ENCODE assay signal across 8 cellular contexts in the genomic region with DNA sequence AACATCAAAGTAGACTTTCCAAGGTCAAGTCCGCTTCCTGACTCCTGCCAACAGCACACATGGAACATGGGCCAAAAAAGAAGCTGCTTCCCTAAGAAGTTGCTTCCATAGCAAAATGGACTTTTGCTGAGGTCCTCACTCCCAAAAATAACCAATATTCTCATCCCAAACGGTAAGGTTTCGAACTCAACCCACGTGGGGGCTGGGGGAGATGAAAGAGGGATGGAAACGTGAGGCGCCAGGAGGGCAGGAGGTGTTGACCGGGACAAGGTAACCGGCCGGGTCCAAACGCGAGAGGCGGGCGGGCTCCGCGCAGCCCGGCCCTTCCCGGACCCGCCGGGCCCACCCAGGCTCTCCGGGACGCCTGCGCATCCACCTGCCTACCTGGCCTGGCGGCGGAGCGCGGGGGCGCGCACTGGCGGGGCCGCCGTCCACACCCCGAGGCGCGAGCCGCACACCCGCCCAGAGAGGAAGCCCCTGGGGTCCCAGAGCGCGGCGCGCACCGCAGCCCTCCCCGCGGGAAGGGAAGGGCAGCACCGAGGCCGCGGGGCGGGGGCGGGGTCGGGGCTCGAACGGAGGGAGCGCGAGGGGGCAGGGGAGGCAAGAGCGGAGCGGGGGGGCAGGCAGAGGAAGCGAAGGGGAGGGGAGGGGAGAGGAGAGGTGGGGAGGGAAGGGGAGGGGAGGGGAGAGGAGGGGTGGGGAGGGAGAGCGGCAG. TPM values are rescaled to one million over a fixed set of nuclear protein-coding genes. Genes with fewer than 3 reads are reported as not detected.
DNase-seq lines count a peak whose midpoint lies in the region; TF ChIP-seq lines count a peak whose summit lies in the region.

No MANE protein-coding gene starts in this region.

- no peak overlapping the region for H2AFZ ChIP-seq in H9 (ENCODE audit: low read length)

- H2BK12ac ChIP-seq in H9 (ENCODE audit: insufficient read length, low read depth, low read length), result no peak overlapping the region

- peak overlapping the region; percentile 91 to 96 for H3K4me3 Mint-ChIP-seq in H9

- peaks cover 8 to 15% of the 10 kb centered on the region in 2 experiments for H3K4me1 Mint-ChIP-seq in H9

- H3K4ac ChIP-seq in H9 (ENCODE audit: low read depth, low read length), result no peak overlapping the region

- no peaks in the 10 kb centered on the region for H3K9me3 ChIP-seq in H9 (ENCODE audit: control insufficient read depth, low read depth, low read length)

- H3K14ac ChIP-seq in H9 (ENCODE audit: insufficient read depth, low read length), result no peak overlapping the region

- H3K27me3 ChIP-seq in GM06990 (replicated peaks; ENCODE audit: control insufficient read depth, insufficient read depth, low read length) (no peaks in the 10 kb centered on the region), H9 (ENCODE audit: insufficient read depth, low read length) (no peaks in the 10 kb centered on the region)

- peak overlapping the region; percentile 35 for H3K9ac ChIP-seq in H9 (ENCODE audit: extremely low read depth, insufficient read length, low read length)

- H2BK15ac ChIP-seq in H9 (ENCODE audit: low read depth, low read length), result no peak overlapping the region

- no CpG with 5 or more reads among the region's 57 CpGs for WGBS in H9 (ENCODE audit: extremely low coverage, insufficient read length, low lambda C conversion rate)

- peak overlapping the region; percentile 70 to 94 (median 91); a peak in 4 of 7 replicates for H3K27ac Mint-ChIP-seq in H9

- H3K9me3 Mint-ChIP-seq in H9, result peaks cover 0 to 1% of the 10 kb centered on the region in 2 experiments; a peak in 2 of 5 replicates

- H4K20me1 ChIP-seq in H9 (ENCODE audit: control insufficient read depth, insufficient read depth, insufficient read length), result no peaks in the 10 kb centered on the region

- no peak overlapping the region for H3K23ac ChIP-seq in H9 (ENCODE audit: insufficient read length, low read depth, low read length)

- H4K91ac ChIP-seq in H9 (ENCODE audit: insufficient read length, low read depth, low read length), result no peak overlapping the region

- H3K27ac ChIP-seq in H9 (ENCODE audit: insufficient read length, low read depth, low read length), result no peak overlapping the region

- no peaks in the 10 kb centered on the region for H3K36me3 ChIP-seq in GM06990 (ENCODE audit: control insufficient read depth, insufficient read depth, low read length)

- no peak overlapping the region for H2BK20ac ChIP-seq in H9 (ENCODE audit: low read depth, low read length, poor library complexity, severe bottlenecking)

- H3K4me2 ChIP-seq in H9 (ENCODE audit: insufficient read depth, insufficient read length, low read length), result peak overlapping the region; percentile 85

- no peaks in the 10 kb centered on the region for H3K23me2 ChIP-seq in H9 (ENCODE audit: insufficient read length, low read depth, low read length, poor library complexity, severe bottlenecking)

- H3K4me1 ChIP-seq in H9 (ENCODE audit: insufficient read depth, low read length), result no peaks in the 10 kb centered on the region

- H3K18ac ChIP-seq in H9 (ENCODE audit: insufficient read length, low read depth, low read length), result no peak overlapping the region

- peaks cover 6 to 12% (median 7%) of the 10 kb centered on the region in 3 experiments; a peak in 6 of 7 replicates for H3K36me3 Mint-ChIP-seq in H9 (ENCODE audit: insufficient read depth in 1 of 3, low read depth in 3 of 3)

- peaks cover 9% of the 10 kb centered on the region; the same call in 1 of the 2 replicates for H3K79me2 ChIP-seq in H9 (ENCODE audit: insufficient read depth, low read length)

- no peak overlapping the region for H4K8ac ChIP-seq in H9 (replicated peaks; ENCODE audit: insufficient read length, low read depth, low read length)

- H3K4me3 ChIP-seq in GM06990 (replicated peaks; ENCODE audit: low read depth, low read length), result peak overlapping the region; percentile 90

- H4K5ac ChIP-seq in H9 (ENCODE audit: insufficient read length, low read depth, low read length), result no peak overlapping the region

- H3K79me1 ChIP-seq in H9 (ENCODE audit: insufficient read depth, low read depth, low read length, poor library complexity, severe bottlenecking), result peaks cover 2% of the 10 kb centered on the region

- H2BK120ac ChIP-seq in H9 (ENCODE audit: low read depth, low read length, poor library complexity, severe bottlenecking), result no peak overlapping the region

- no peak overlapping the region for H3K56ac ChIP-seq in H9 (ENCODE audit: insufficient read length, low read depth, low read length)

- H2BK5ac ChIP-seq in H9 (ENCODE audit: insufficient read length, low read length), result no peak overlapping the region

- no peak overlapping the region for H2AK5ac ChIP-seq in H9 (ENCODE audit: insufficient read length, low read length)

- no peak for TF ChIP-seq CTCF in GM06990 (IDR thresholded peaks at IDR 0.05; ENCODE audit: insufficient read depth, low read length, poor library complexity, severe bottlenecking)
- TF ChIP-seq CTCF in H9 (conservative IDR thresholded peaks at IDR 0.05), result no peak

- H3K27me3 Mint-ChIP-seq in H9 (ENCODE audit: low read depth), result peaks cover 1% of the 10 kb centered on the region

- no peak overlapping the region for H3T11ph ChIP-seq in H9 (ENCODE audit: low read length)

- DNase-seq in GM06990 (ENCODE audit: extremely low read depth, insufficient read length) (peak; percentile 78), H9 (peak; percentile 80), NCI-H1105 treated with DMSO at 0.1 percent for 48 hours (lab: John Stamatoyannopoulos, UW) (peak; percentile 44), dermis blood vessel endothelial cell (peak; percentile 41), lung microvascular endothelial cell (ENCODE audit: low read depth in 2 of 2) (peak; percentile 18 to 57), DMS153 treated with DMSO at 0.1 percent for 48 hours (lab: John Stamatoyannopoulos, UW; ENCODE audit: unreplicated experiment) (no peak)
- peak; percentile 48 to 73 for DNase-seq in activated CD4-positive, alpha-beta T cell treated with anti-CD3 and anti-CD28 coated beads for 4 hours
- DNase-seq in stimulated activated CD8-positive, alpha-beta memory T cell treated with anti-CD3 and anti-CD28 coated beads, Interleukin-12 subunit alpha, Interleukin-12 subunit beta, amount 100 ng/mL, for 4 hours (ENCODE audit: low read depth), result peak; percentile 51

RNA-seq across cellular contexts. Expression of gene LMBR1, which starts 0.7 kb away (rescaled TPM):
- total RNA-seq in H9 (2021) (49.3 and 62.3 TPM in 2 replicates), dermis blood vessel endothelial cell (156 and 194 TPM in 2 replicates), lung microvascular endothelial cell (95.2 and 125 TPM in 2 replicates)

RNA-seq across cellular contexts. Expression of gene NOM1, which starts 57.3 kb away (rescaled TPM):
- total RNA-seq in H9 (2021) (30.4 and 31.7 TPM in 2 replicates), dermis blood vessel endothelial cell (20.6 and 23.0 TPM in 2 replicates), lung microvascular endothelial cell (15.1 and 16.8 TPM in 2 replicates)
